ENCODE assay signal across 9 cellular contexts in the genomic region with DNA sequence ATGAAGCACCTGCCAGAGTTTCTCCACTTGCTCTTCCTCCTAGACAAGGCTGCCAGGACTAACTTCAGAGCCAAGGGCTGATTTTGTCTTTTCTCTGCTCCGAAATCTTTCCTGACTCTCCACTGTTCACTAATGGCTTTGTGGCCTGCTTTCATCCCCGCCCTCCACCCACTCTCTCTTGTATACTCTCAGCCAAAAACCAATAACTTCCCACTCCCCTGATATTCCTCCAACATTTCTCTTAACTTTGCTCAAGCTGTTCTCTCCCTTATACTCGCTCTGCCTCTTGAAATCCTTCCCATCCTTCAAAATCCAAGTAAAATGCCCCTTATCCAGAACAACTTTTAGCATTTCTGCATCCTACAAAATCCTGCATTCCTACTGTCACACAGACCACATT.
"Had no signal": no experiment of that assay in that cellular context is flagged by ENCODE, and none has a peak within 500 bp of the region (broad histone marks: within the 10 kb centered on the region; RNA-seq: fewer than 3 reads in every experiment).

No MANE protein-coding gene starts in this region.

- DNase-seq: IMR-90, KBM-7, KG1 had no signal

- H3K4me3 ChIP-seq: K562 had no signal

- H3K9ac ChIP-seq: KMS-11 had no signal

- H3K4me2 ChIP-seq: KMS-11 had no signal

- H3K9me3 Mint-ChIP-seq: IgD-negative memory B cell had no signal

- H3K27ac Mint-ChIP-seq: IgD-negative memory B cell had no signal

- FAIRE-seq: HepG2, HTR-8/SVneo, K562 had no signal

- H3K4me3 Mint-ChIP-seq: IgD-negative memory B cell had no signal

- H3K36me3 Mint-ChIP-seq: IgD-negative memory B cell had no signal

- H3K27ac ChIP-seq: HL-60, KMS-11 had no signal
